8 cellular contexts compared by ENCODE assay signal in the genomic region with DNA sequence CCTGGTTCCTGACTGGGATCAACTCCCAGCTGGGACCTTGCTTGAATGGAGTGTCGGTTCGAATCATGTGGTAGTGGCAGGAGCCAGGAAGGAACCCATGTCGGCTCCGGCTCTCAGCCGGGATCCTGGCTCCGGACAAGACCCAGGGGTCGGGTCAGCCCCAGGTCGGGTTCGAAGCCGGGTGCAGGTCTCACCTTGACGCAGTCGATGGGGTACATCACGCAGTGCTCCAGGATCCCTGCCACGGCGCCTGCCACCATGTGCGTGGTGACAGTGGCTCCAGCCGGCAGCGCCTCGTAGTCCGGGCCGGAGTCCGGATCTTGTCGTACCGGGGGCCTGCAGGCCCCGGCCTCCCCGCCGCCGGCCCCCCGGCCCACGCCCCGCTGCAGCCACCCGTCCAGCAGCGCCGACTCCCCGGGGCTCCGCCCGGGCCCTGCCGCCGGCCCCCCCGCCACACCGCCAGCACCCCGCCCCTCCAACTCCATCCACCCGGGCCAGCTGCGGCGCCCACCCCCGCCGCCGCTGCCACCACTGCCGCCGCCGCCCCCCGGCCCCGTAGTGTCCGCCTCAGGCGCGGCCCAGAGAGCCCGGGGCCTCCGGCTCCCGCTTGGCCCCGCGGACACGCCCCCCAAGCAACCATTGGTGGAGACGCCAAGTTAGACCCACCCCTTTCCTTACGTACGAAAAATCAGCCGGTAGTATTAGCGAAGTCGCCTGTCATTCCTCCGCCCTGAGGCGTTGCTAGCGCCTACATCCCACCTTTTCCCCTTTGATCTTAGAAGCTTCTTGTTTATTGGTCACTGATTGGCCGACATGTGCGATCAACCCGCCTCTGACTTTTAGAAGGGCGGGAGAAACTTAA. TPM values are rescaled to one million over a fixed set of nuclear protein-coding genes. Genes with fewer than 3 reads are reported as not detected.
DNase-seq lines count a peak whose midpoint lies in the region; ATAC-seq and TF ChIP-seq lines count a peak whose summit lies in the region.

A gene with protein sequence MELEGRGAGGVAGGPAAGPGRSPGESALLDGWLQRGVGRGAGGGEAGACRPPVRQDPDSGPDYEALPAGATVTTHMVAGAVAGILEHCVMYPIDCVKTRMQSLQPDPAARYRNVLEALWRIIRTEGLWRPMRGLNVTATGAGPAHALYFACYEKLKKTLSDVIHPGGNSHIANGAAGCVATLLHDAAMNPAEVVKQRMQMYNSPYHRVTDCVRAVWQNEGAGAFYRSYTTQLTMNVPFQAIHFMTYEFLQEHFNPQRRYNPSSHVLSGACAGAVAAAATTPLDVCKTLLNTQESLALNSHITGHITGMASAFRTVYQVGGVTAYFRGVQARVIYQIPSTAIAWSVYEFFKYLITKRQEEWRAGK (minus strand): TSS at position 589 of the 862 bp plus-strand sequence. CDS start 104 bp downstream, at position 485.

- WGBS in ectodermal cell, 2 experiments: 0% methylated on average over 72 to 75 of the region's 75 CpGs
- WGBS in lower leg skin, 2 donors: 0% methylated on average over 24 to 25 of the region's 75 CpGs

- POLR2A ChIA-PET in activated CD4-positive, alpha-beta memory T cell treated with anti-CD3 and anti-CD28 coated beads, Interleukin-2, amount 10 ng/mL, durations not matched to agents 7 days and 5 days (lab: Charles Lee): interaction anchor here (0.6 to 5.8 kb wide), 21 partner anchors 8 to 1486 kb away, joined by 3 to 53 read pairs (median 4); a partner anchor contains a TSS

- H3K27ac Mint-ChIP-seq in activated CD4-positive, alpha-beta memory T cell treated with anti-CD3 and anti-CD28 coated beads, Interleukin-2, amount 10 ng/mL, durations not matched to agents 7 days and 5 days: peak within 1 kb of the TSS; percentile 89

- TF ChIP-seq CTCF in lower leg skin (IDR thresholded peaks at IDR 0.05): no peak

- H3K36me3 Mint-ChIP-seq in activated CD4-positive, alpha-beta memory T cell treated with anti-CD3 and anti-CD28 coated beads, Interleukin-2, amount 10 ng/mL, durations not matched to agents 7 days and 5 days (ENCODE audit: low read depth): peaks cover 31% of the 10 kb centered on the region

- peak; percentile 97 for DNase-seq in activated effector memory CD4-positive, alpha-beta T cell treated with anti-CD3 and anti-CD28 coated beads, Interleukin-2, amount 50 U/mL, for 16 hours
- DNase-seq in activated effector memory CD4-positive, alpha-beta T cell treated with Interleukin-2 at 50 U/mL for 16 hours: no peak
- DNase-seq in NCI-H748 treated with DMSO at 0.1 percent for 48 hours (lab: John Stamatoyannopoulos, UW): peak; percentile 95
- DNase-seq in activated CD4-positive, alpha-beta memory T cell treated with anti-CD3 and anti-CD28 coated beads, Interleukin-2, amount 10 ng/mL, durations not matched to agents 7 days and 5 days: peak; percentile 45
- peak; percentile 98 for DNase-seq in lower leg skin (ENCODE audit: low spot score in 2 of 2)
- DNase-seq in stimulated activated CD4-positive, alpha-beta T cell treated with anti-CD3 and anti-CD28 coated beads, Interleukin-4, amount 100 ng/mL, for 48 hours (ENCODE audit: low read depth in 2 of 2): peak; percentile 86 to 93

- intact Hi-C loops in lower leg skin (cut with DNase I; ENCODE audit: low total_unique reads): loop anchor here (10.0 kb wide), 2 partner anchors 65 to 185 kb away; a partner anchor contains a TSS

- peak within 1 kb of the TSS; percentile 99 for H3K27ac ChIP-seq in ectodermal cell (ENCODE audit: insufficient read depth, low read depth, low read length, poor library complexity, severe bottlenecking)

- H3K4me1 ChIP-seq in ectodermal cell (ENCODE audit: control insufficient read depth, insufficient read depth, low read length): peaks cover 15% of the 10 kb centered on the region

- TF ChIP-seq POLR2A in lower leg skin (IDR thresholded peaks at IDR 0.05): no peak

- peak within 1 kb of the TSS; percentile 79 for H3K4me3 ChIP-seq in ectodermal cell (ENCODE audit: insufficient read depth, low read depth, low read length)
- peak within 1 kb of the TSS; percentile 46 for H3K4me3 ChIP-seq in lower leg skin (ENCODE audit: low read depth, poor library complexity, severe bottlenecking)

- no peaks in the 10 kb centered on the region for H3K27me3 ChIP-seq in ectodermal cell (ENCODE audit: control insufficient read depth, insufficient read depth, low read length, poor library complexity, severe bottlenecking)

- no peaks in the 10 kb centered on the region for H3K9me3 ChIP-seq in ectodermal cell (ENCODE audit: control insufficient read depth, low read length)

- CTCF ChIA-PET in activated CD4-positive, alpha-beta memory T cell treated with anti-CD3 and anti-CD28 coated beads, Interleukin-2, amount 10 ng/mL, durations not matched to agents 7 days and 5 days (lab: Charles Lee): interaction anchor here (0.9 to 3.1 kb wide), 3 partner anchors 8 to 190 kb away, joined by 3 to 18 read pairs (median 15); a partner anchor contains a TSS

- ATAC-seq in HG03457 (IDR thresholded peaks at IDR 0.05; ENCODE audit: unreplicated experiment): peak; percentile 67

- H3K4me1 Mint-ChIP-seq in activated CD4-positive, alpha-beta memory T cell treated with anti-CD3 and anti-CD28 coated beads, Interleukin-2, amount 10 ng/mL, durations not matched to agents 7 days and 5 days: peaks cover 54% of the 10 kb centered on the region

- H3K4me3 Mint-ChIP-seq in activated CD4-positive, alpha-beta memory T cell treated with anti-CD3 and anti-CD28 coated beads, Interleukin-2, amount 10 ng/mL, durations not matched to agents 7 days and 5 days: peak within 1 kb of the TSS; percentile 88

- no peaks in the 10 kb centered on the region for H3K27me3 Mint-ChIP-seq in activated CD4-positive, alpha-beta memory T cell treated with anti-CD3 and anti-CD28 coated beads, Interleukin-2, amount 10 ng/mL, durations not matched to agents 7 days and 5 days

- H3K9me3 Mint-ChIP-seq in activated CD4-positive, alpha-beta memory T cell treated with anti-CD3 and anti-CD28 coated beads, Interleukin-2, amount 10 ng/mL, durations not matched to agents 7 days and 5 days: no peaks in the 10 kb centered on the region

- no peaks in the 10 kb centered on the region for H3K36me3 ChIP-seq in ectodermal cell (ENCODE audit: control insufficient read depth, insufficient read depth, low read length)

RNA-seq across cellular contexts. Expression of the gene that starts here (rescaled TPM):
- 10 to 100 TPM; 66.7 to 67.9 TPM for total RNA-seq in activated CD4-positive, alpha-beta memory T cell treated with anti-CD3 and anti-CD28 coated beads, Interleukin-2, amount 10 ng/mL, durations not matched to agents 7 days and 5 days
- polyA plus RNA-seq in ectodermal cell (2013, experiment 1 of 4): 30.0 TPM
- 33.2 TPM for polyA plus RNA-seq in ectodermal cell (2013, experiment 2 of 4)
- polyA plus RNA-seq in ectodermal cell (2013, experiment 3 of 4): 28.7 TPM
- 35.8 TPM for polyA plus RNA-seq in ectodermal cell (2013, experiment 4 of 4)
- 10 to 100 TPM; 21.0 to 43.0 (median 26.4) TPM for total RNA-seq in lower leg skin
